Comparison of ENCODE assay signal across 8 cellular contexts in genomic region chr10:93702278-93703001, GRCh38. TPM values are rescaled to one million over a fixed set of nuclear protein-coding genes. Genes with fewer than 3 reads are reported as not detected.
A peak's percentile ranks its signal among the peaks of the same experiment; 100 is the strongest.
DNase-seq lines count a peak whose midpoint lies in the region; ATAC-seq and TF ChIP-seq lines count a peak whose summit lies in the region.

Gene FRA10AC1, minus strand, starts transcription at chr10:93702592. Its CDS starts 2,486 bp downstream, at chr10:93700106.

- H3K36me3 Mint-ChIP-seq in naive thymus-derived CD8-positive, alpha-beta T cell: peaks cover 0 to 17% (median 0%) of the 10 kb centered on the region in 3 donors
- peaks cover 1 to 5% of the 10 kb centered on the region in 2 donors for H3K36me3 Mint-ChIP-seq in stimulated activated naive B cell treated with anti-CD40 and anti-IgM and Interleukin-4, amounts not matched to agents 10 μg/mL and 1 μg/mL and 100 μg/mL, for 72 hours

- H3K27ac Mint-ChIP-seq in naive thymus-derived CD8-positive, alpha-beta T cell: no peak within 1 kb of the TSS
- H3K27ac Mint-ChIP-seq in stimulated activated naive B cell treated with anti-CD40 and anti-IgM and Interleukin-4, amounts not matched to agents 10 μg/mL and 1 μg/mL and 100 μg/mL, for 72 hours: no peak within 1 kb of the TSS

- H3K36me3 ChIP-seq in DOHH2 (ENCODE audit: control insufficient read depth, low read length) (peaks cover 23% of the 10 kb centered on the region), KOPT-K1 (ENCODE audit: insufficient read depth, low read length) (peaks cover 20% of the 10 kb centered on the region), Panc1 (ENCODE audit: control insufficient read depth, insufficient read depth, low read length) (peaks cover 16% of the 10 kb centered on the region)

- intact Hi-C loops in Panc1 (cut with micrococcal nuclease; ENCODE audit: unreplicated experiment): loop anchor here (2.0 kb wide), 1 partner anchor 112 kb away; no protein-coding TSS in a partner anchor

- no peaks in the 10 kb centered on the region for H3K9me2 ChIP-seq in DOHH2 (replicated peaks; ENCODE audit: control insufficient read depth, low read length)

- DNase-seq in Panc1 (ENCODE audit: low read depth, low spot score) (peak; percentile 47), activated T-helper 1 cell treated with Interleukin-2 at 50 U/mL for 16 hours (ENCODE audit: low read depth) (peak; percentile 79), fibroblast of peridontal ligament (ENCODE audit: extremely low read depth) (peak; percentile 93)
- peak; percentile 75 to 94 (median 86) for DNase-seq in naive thymus-derived CD8-positive, alpha-beta T cell
- DNase-seq in stimulated activated naive B cell treated with anti-CD40 and anti-IgM and Interleukin-4, amounts not matched to agents 10 μg/mL and 1 μg/mL and 100 μg/mL, for 72 hours: peak; percentile 82

- H3F3A ChIP-seq in DOHH2 (ENCODE audit: control insufficient read depth, insufficient read depth): no peaks in the 10 kb centered on the region

- CTCF ChIA-PET in Panc1 (lab: Charles Lee): interaction anchor here (0.6 to 2.4 kb wide), 5 partner anchors 11 to 202 kb away, joined by 3 to 9 read pairs (median 3); no protein-coding TSS in a partner anchor

- ATAC-seq in GM21737 (IDR thresholded peaks at IDR 0.05; ENCODE audit: unreplicated experiment) (peak; percentile 75), Panc1 (peak; percentile 98)
- peak; percentile 84 to 86 for ATAC-seq in naive thymus-derived CD8-positive, alpha-beta T cell
- ATAC-seq in stimulated activated naive B cell treated with anti-CD40 and anti-IgM and Interleukin-4, amounts not matched to agents 10 μg/mL and 1 μg/mL and 100 μg/mL, for 72 hours (replicated peaks): peak; percentile 93 to 94

- POLR2A ChIA-PET in Panc1 (lab: Charles Lee): interaction anchor here (0.7 kb wide), 1 partner anchor 182 kb away, joined by 6 read pairs; no protein-coding TSS in a partner anchor
- POLR2A ChIA-PET in naive thymus-derived CD8-positive, alpha-beta T cell (lab: Charles Lee): interaction anchor here (0.7 to 2.2 kb wide), 5 partner anchors 12 to 854 kb away, joined by 3 to 6 read pairs (median 5); partner anchors contain the start of genes EXOC6 and SLC35G1

- peaks cover 17% of the 10 kb centered on the region for H3K79me2 ChIP-seq in DOHH2 (ENCODE audit: control insufficient read depth, low read length)

- peaks cover 23% of the 10 kb centered on the region for H3K4me1 ChIP-seq in DOHH2 (ENCODE audit: control insufficient read depth, low read length)
- peaks cover 9% of the 10 kb centered on the region; the same call in 1 of the 2 replicates for H3K4me1 ChIP-seq in Panc1 (ENCODE audit: control insufficient read depth, insufficient read depth, low read length)

- H3K4me3 Mint-ChIP-seq in naive thymus-derived CD8-positive, alpha-beta T cell: no peak within 1 kb of the TSS
- H3K4me3 Mint-ChIP-seq in stimulated activated naive B cell treated with anti-CD40 and anti-IgM and Interleukin-4, amounts not matched to agents 10 μg/mL and 1 μg/mL and 100 μg/mL, for 72 hours: no peak within 1 kb of the TSS

- peak within 1 kb of the TSS; percentile 85 for H3K4me2 ChIP-seq in DOHH2 (ENCODE audit: low read length)

- no TSS peak for BruUV-seq in Panc1 (replicated peaks; lab: Mats Ljungman, UMichigan)

- no peaks in the 10 kb centered on the region for H3K9me3 Mint-ChIP-seq in naive thymus-derived CD8-positive, alpha-beta T cell
- H3K9me3 Mint-ChIP-seq in stimulated activated naive B cell treated with anti-CD40 and anti-IgM and Interleukin-4, amounts not matched to agents 10 μg/mL and 1 μg/mL and 100 μg/mL, for 72 hours: no peaks in the 10 kb centered on the region

- no peaks in the 10 kb centered on the region for H3K27me3 Mint-ChIP-seq in naive thymus-derived CD8-positive, alpha-beta T cell
- H3K27me3 Mint-ChIP-seq in stimulated activated naive B cell treated with anti-CD40 and anti-IgM and Interleukin-4, amounts not matched to agents 10 μg/mL and 1 μg/mL and 100 μg/mL, for 72 hours: no peaks in the 10 kb centered on the region

- no peaks in the 10 kb centered on the region for H4K20me1 ChIP-seq in DOHH2 (ENCODE audit: control insufficient read depth, insufficient read depth, low read depth, low read length)

- H3K9me3 ChIP-seq in DOHH2 (ENCODE audit: control insufficient read depth, insufficient read depth, low read length) (no peaks in the 10 kb centered on the region), KOPT-K1 (ENCODE audit: insufficient read depth, low read length, poor library complexity, severe bottlenecking) (no peaks in the 10 kb centered on the region), Panc1 (ENCODE audit: control insufficient read depth, insufficient read depth, low read depth, low read length) (no peaks in the 10 kb centered on the region)

- no peaks in the 10 kb centered on the region for H3K27me3 ChIP-seq in DOHH2 (ENCODE audit: control insufficient read depth, low read length)
- H3K27me3 ChIP-seq in Panc1 (ENCODE audit: control insufficient read depth, insufficient read depth, low read length): no peaks in the 10 kb centered on the region; the same call in 1 of the 2 replicates

- H3K4me3 ChIP-seq in DOHH2 (ENCODE audit: low read length) (peak within 1 kb of the TSS; percentile 92), Panc1 (ENCODE audit: low read depth in 2 of 2, low read length in 2 of 2) (peak within 1 kb of the TSS; percentile 58 to 85)

- TF ChIP-seq CTCF in DOHH2 (IDR thresholded peaks at IDR 0.05; ENCODE audit: low read depth, low read length, poor library complexity, severe bottlenecking): peak; percentile 60
- TF ChIP-seq CTCF in Panc1 (IDR thresholded peaks at IDR 0.05): peak; percentile 74

- in situ Hi-C loops in Panc1 (cut with HindIII; ENCODE audit: low pct_unique_long_range_greater_than_20kb, low sequenced_read_pairs): no loop called here

- H3K4me1 Mint-ChIP-seq in naive thymus-derived CD8-positive, alpha-beta T cell: peaks cover 8 to 28% (median 19%) of the 10 kb centered on the region in 4 donors
- H3K4me1 Mint-ChIP-seq in stimulated activated naive B cell treated with anti-CD40 and anti-IgM and Interleukin-4, amounts not matched to agents 10 μg/mL and 1 μg/mL and 100 μg/mL, for 72 hours: peaks cover 9 to 16% of the 10 kb centered on the region in 2 donors

- H3K27ac ChIP-seq in DOHH2 (ENCODE audit: low read depth, low read length) (peak within 1 kb of the TSS; percentile 41), KOPT-K1 (ENCODE audit: low read depth, low read length, poor library complexity, severe bottlenecking) (peak within 1 kb of the TSS; percentile 74), Panc1 (ENCODE audit: low read length) (peak within 1 kb of the TSS; percentile 91)

RNA-seq across cellular contexts. Expression of gene FRA10AC1, which starts in this region (rescaled TPM):
- total RNA-seq in Panc1 (2021; ENCODE audit: unreplicated experiment): 20.3 TPM
- polyA plus RNA-seq in Panc1 (2012; ENCODE audit: insufficient read length): 14.0 TPM
- 10 to 100 TPM; 25.5 to 28.9 TPM for total RNA-seq in naive thymus-derived CD8-positive, alpha-beta T cell
- 1 to 10 TPM; 5.8 to 6.8 (median 5.9) TPM for polyA plus RNA-seq in naive thymus-derived CD8-positive, alpha-beta T cell

Comparison
In these comparisons a context has a peak if more than half of its experiments do, and no peak if none do; other contexts are left out.
1. Peak in every context shown above with its lines: DNase-seq, ATAC-seq, H3K4me3 ChIP-seq and H3K27ac ChIP-seq.
2. H3K27ac ChIP-seq: peak in every context shown above with its lines; median percentile 91 in Panc1; 74 in KOPT-K1; 41 in DOHH2.